In genomic region chr6:72649032-72649984, GRCh38 we compare ENCODE assay signal across 8 cellular contexts. TPM values are rescaled to one million over a fixed set of nuclear protein-coding genes. Genes with fewer than 3 reads are reported as not detected.
A peak's percentile ranks its signal among the peaks of the same experiment; 100 is the strongest.
DNase-seq lines count a peak whose midpoint lies in the region; ATAC-seq and TF ChIP-seq lines count a peak whose summit lies in the region.

No MANE protein-coding gene starts in this region.

- H3K27me3 ChIP-seq in AG04450 (ENCODE audit: control insufficient read depth, insufficient read depth, low read length) = no peaks in the 10 kb centered on the region
- H3K27me3 ChIP-seq in prostate gland (replicated peaks; ENCODE audit: insufficient read depth) = no peaks in the 10 kb centered on the region

- POLR2A ChIA-PET in AG04450 (lab: Yijun Ruan, JAX) = interaction anchor here (0.6 kb wide), 1 partner anchor 138 kb away, joined by 7 read pairs; no protein-coding TSS in a partner anchor

- no peak overlapping the region for H3K4me3 ChIP-seq in AG04450 (ENCODE audit: low read depth, low read length)
- no peak overlapping the region for H3K4me3 ChIP-seq in prostate gland

- H3K4me3 Mint-ChIP-seq in activated naive CD8-positive, alpha-beta T cell treated with anti-CD3 and anti-CD28 coated beads for 36 hours = no peak overlapping the region

- intact Hi-C loops in prostate gland (cut with DNase I) = no loop called here

- TF ChIP-seq POLR2A in prostate gland (IDR thresholded peaks at IDR 0.05) = no peak

- peak overlapping the region; percentile 80 for H3K27ac Mint-ChIP-seq in activated naive CD8-positive, alpha-beta T cell treated with anti-CD3 and anti-CD28 coated beads for 36 hours

- TF ChIP-seq CTCF in AG04450 (IDR thresholded peaks at IDR 0.05; ENCODE audit: low read depth, low read length) (no peak), prostate gland (IDR thresholded peaks at IDR 0.05) (no peak)

- peaks cover 33% of the 10 kb centered on the region for H3K36me3 Mint-ChIP-seq in activated naive CD8-positive, alpha-beta T cell treated with anti-CD3 and anti-CD28 coated beads for 36 hours

- 83% methylated on average over 8 of the region's 8 CpGs for WGBS in prostate gland

- no peaks in the 10 kb centered on the region for H3K4me1 ChIP-seq in prostate gland (replicated peaks)

- CTCF ChIA-PET in AG04450 (lab: Charles Lee) = interaction anchor here (0.5 to 1.6 kb wide), 2 partner anchors 481 to 552 kb away, joined by 4 to 5 read pairs; no protein-coding TSS in a partner anchor

- no peaks in the 10 kb centered on the region for H3K36me3 ChIP-seq in prostate gland

- peak; percentile 24 for DNase-seq in AG04450 (ENCODE audit: low read depth, low spot score)
- DNase-seq in activated naive CD8-positive, alpha-beta T cell treated with anti-CD3 and anti-CD28 coated beads for 36 hours = peak; percentile 10
- DNase-seq in smooth muscle cell of the brain vasculature (ENCODE audit: low read depth, low spot score) = peak; percentile 44
- no peak for DNase-seq in DMS 273 treated with DMSO at 0.1 percent for 48 hours (lab: John Stamatoyannopoulos, UW)
- DNase-seq in NCI-H2081 treated with DMSO at 0.1 percent for 48 hours (lab: John Stamatoyannopoulos, UW) = no peak
- no peak for DNase-seq in prostate gland (ENCODE audit: low spot score)

- H3K9me3 Mint-ChIP-seq in activated naive CD8-positive, alpha-beta T cell treated with anti-CD3 and anti-CD28 coated beads for 36 hours = no peaks in the 10 kb centered on the region

- ATAC-seq in GM18907 (IDR thresholded peaks at IDR 0.05; ENCODE audit: unreplicated experiment) (peak; percentile 64), HG03108 (IDR thresholded peaks at IDR 0.05; ENCODE audit: unreplicated experiment) (peak; percentile 51)

- H3K27ac ChIP-seq in AG04450 (ENCODE audit: low read depth, low read length) = no peak overlapping the region
- no peak overlapping the region for H3K27ac ChIP-seq in prostate gland

- peaks cover 44% of the 10 kb centered on the region for H3K4me1 Mint-ChIP-seq in activated naive CD8-positive, alpha-beta T cell treated with anti-CD3 and anti-CD28 coated beads for 36 hours

- H3K27me3 Mint-ChIP-seq in activated naive CD8-positive, alpha-beta T cell treated with anti-CD3 and anti-CD28 coated beads for 36 hours = no peaks in the 10 kb centered on the region

- H3K9me3 ChIP-seq in AG04450 (ENCODE audit: control insufficient read depth, insufficient read depth, low read length) = no peaks in the 10 kb centered on the region
- H3K9me3 ChIP-seq in prostate gland = no peaks in the 10 kb centered on the region

RNA-seq across cellular contexts. Expression of gene KCNQ5, which starts 27.4 kb away (rescaled TPM):
- polyA plus RNA-seq in AG04450 (2011; rRNA removed) = 0.52 TPM in 2 replicates
- polyA minus RNA-seq in AG04450 (2011; rRNA and poly(A)+ RNA removed) = 0.78 and 3.2 TPM in 2 replicates
- total RNA-seq in activated naive CD8-positive, alpha-beta T cell treated with anti-CD3 and anti-CD28 coated beads for 36 hours = 10 to 100 TPM; 15.8 TPM
- total RNA-seq in prostate gland = 1 to 10 TPM; 3.6 to 4.1 TPM

Comparison
In these comparisons a context has a peak if more than half of its experiments do, and no peak if none do; other contexts are left out.
1. DNase-seq: peak in AG04450 (single experiment), activated naive CD8-positive, alpha-beta T cell treated with anti-CD3 and anti-CD28 coated beads for 36 hours (single experiment) and smooth muscle cell of the brain vasculature (single experiment); none in DMS 273 treated with DMSO at 0.1 percent for 48 hours (single experiment), NCI-H2081 treated with DMSO at 0.1 percent for 48 hours (single experiment) and prostate gland (single experiment).